Comparison of ENCODE assay signal across 15 cellular contexts in the genomic region with DNA sequence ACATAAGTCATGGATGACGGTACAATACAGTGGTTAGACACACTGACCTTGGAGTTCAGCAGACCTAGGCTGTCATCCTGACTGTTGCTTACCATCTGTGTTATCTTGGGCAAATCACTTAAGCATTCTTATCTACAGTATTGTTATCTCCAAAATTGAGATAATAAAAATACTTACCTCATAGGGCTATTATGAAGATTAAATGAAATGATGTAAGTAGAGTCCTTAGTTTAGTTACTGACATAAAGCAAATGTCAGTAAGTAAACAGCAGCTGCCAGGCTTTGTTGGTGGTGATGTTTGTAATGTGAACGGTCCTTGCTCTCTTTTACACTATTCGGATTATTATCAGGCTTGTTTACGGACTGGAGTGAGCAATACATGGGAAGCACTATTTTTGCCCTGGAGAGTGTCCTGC.
"Had no signal": no experiment of that assay in that cellular context is flagged by ENCODE, and none has a peak within 500 bp of the region (broad histone marks: within the 10 kb centered on the region; RNA-seq: fewer than 3 reads in every experiment).

No MANE protein-coding gene starts in this region.

- H3K4me3 Mint-ChIP-seq: activated CD4-positive, alpha-beta memory T cell treated with anti-CD3 and anti-CD28 coated beads, Interleukin-2, amount 10 ng/mL, durations not matched to agents 7 days and 5 days; activated CD4-positive, alpha-beta T cell treated with anti-CD3 and anti-CD28 coated beads for 36 hours; dendritic cell treated with granulocyte-macrophage colony-stimulating factor and Interleukin-4, amounts not matched to agents 40 ng/mL and 50 ng/mL, for 4 days; effector memory CD8-positive, alpha-beta T cell; memory B cell; nephron progenitor cell; type B pancreatic cell had no signal

- H3K36me3 ChIP-seq: suprapubic skin had no signal

- H3K4me1 ChIP-seq: suprapubic skin had no signal

- H3K27me3 Mint-ChIP-seq: activated CD4-positive, alpha-beta memory T cell treated with anti-CD3 and anti-CD28 coated beads, Interleukin-2, amount 10 ng/mL, durations not matched to agents 7 days and 5 days; activated CD4-positive, alpha-beta T cell treated with anti-CD3 and anti-CD28 coated beads for 36 hours; dendritic cell treated with granulocyte-macrophage colony-stimulating factor and Interleukin-4, amounts not matched to agents 40 ng/mL and 50 ng/mL, for 4 days; effector memory CD8-positive, alpha-beta T cell; memory B cell; type B pancreatic cell had no signal

- ATAC-seq: activated CD4-positive, alpha-beta T cell treated with anti-CD3 and anti-CD28 coated beads for 36 hours; effector memory CD8-positive, alpha-beta T cell had no signal

- H3K9me3 Mint-ChIP-seq: activated CD4-positive, alpha-beta memory T cell treated with anti-CD3 and anti-CD28 coated beads, Interleukin-2, amount 10 ng/mL, durations not matched to agents 7 days and 5 days; dendritic cell treated with granulocyte-macrophage colony-stimulating factor and Interleukin-4, amounts not matched to agents 40 ng/mL and 50 ng/mL, for 4 days; effector memory CD8-positive, alpha-beta T cell; nephron progenitor cell; type B pancreatic cell had no signal

- H3K36me3 Mint-ChIP-seq: memory B cell, type B pancreatic cell had no signal

- H3K27ac Mint-ChIP-seq: activated CD4-positive, alpha-beta memory T cell treated with anti-CD3 and anti-CD28 coated beads, Interleukin-2, amount 10 ng/mL, durations not matched to agents 7 days and 5 days; activated CD4-positive, alpha-beta T cell treated with anti-CD3 and anti-CD28 coated beads for 36 hours; dendritic cell treated with granulocyte-macrophage colony-stimulating factor and Interleukin-4, amounts not matched to agents 40 ng/mL and 50 ng/mL, for 4 days; effector memory CD8-positive, alpha-beta T cell; memory B cell; nephron progenitor cell; type B pancreatic cell had no signal

- H3K4me3 ChIP-seq: suprapubic skin had no signal

- DNase-seq: activated CD4-positive, alpha-beta memory T cell treated with anti-CD3 and anti-CD28 coated beads, Interleukin-2, amount 10 ng/mL, durations not matched to agents 7 days and 5 days; activated CD4-positive, alpha-beta T cell treated with anti-CD3 and anti-CD28 coated beads for 36 hours; activated CD8-positive, alpha-beta memory T cell treated with anti-CD3 and anti-CD28 coated beads, Interleukin-2, amount 50 U/mL, for 4 hours; central memory CD4-positive, alpha-beta T cell; effector memory CD8-positive, alpha-beta T cell; foreskin fibroblast; nephron progenitor cell; stimulated activated CD4-positive, alpha-beta T cell treated with anti-CD3 and anti-CD28 coated beads, Interleukin-2, amount 100 ng/mL, for 48 hours; stimulated activated naive CD4-positive, alpha-beta T cell treated with Interleukin-2 at 50 U/mL for 16 hours; T-helper 9 cell had no signal

- H3K27ac ChIP-seq: epithelial cell of prostate, suprapubic skin had no signal

- H3K27me3 ChIP-seq: suprapubic skin had no signal

- H3K4me1 Mint-ChIP-seq: activated CD4-positive, alpha-beta memory T cell treated with anti-CD3 and anti-CD28 coated beads, Interleukin-2, amount 10 ng/mL, durations not matched to agents 7 days and 5 days; activated CD4-positive, alpha-beta T cell treated with anti-CD3 and anti-CD28 coated beads for 36 hours; memory B cell; nephron progenitor cell had no signal

- H3K9me3 ChIP-seq: suprapubic skin had no signal
